ENCODE assay signal across 7 cellular contexts in the genomic region with DNA sequence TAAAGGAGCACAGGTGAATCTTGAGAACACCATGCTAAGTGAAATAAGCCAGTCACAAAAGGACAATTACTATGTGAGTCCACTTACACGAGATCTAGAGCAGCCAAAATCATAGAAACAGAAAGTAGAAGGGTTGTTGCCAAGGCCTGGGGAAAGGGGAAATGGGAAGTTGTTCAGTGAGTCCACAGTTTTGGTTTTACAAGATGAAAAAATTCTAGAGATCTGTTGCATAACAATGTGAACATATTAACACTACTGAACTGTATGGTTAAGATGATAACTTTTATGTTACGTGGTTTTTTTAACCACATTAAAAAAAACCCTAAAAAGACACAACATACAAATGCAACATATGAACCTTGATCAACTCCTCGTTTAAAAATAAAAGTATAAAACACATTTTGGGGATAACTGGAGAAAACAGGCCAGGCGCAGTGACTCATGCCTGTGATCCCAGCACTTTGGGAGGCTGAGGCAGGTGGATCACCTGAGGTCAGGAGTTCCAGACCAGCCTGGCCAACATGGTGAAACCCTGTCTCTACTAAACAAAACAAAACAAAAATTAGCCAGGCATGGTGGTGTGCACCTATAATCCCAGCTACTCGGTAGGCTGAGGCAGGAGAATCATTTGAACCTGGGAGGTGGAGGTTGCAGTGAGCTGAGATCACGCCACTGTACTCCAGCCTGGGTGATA. TPM values are rescaled to one million over a fixed set of nuclear protein-coding genes. Genes with fewer than 3 reads are reported as not detected.
DNase-seq lines count a peak whose midpoint lies in the region; ATAC-seq, FAIRE-seq and TF ChIP-seq lines count a peak whose summit lies in the region.
"Not testable (repeated sequence)": the region's sequence is repeated elsewhere in the genome, so short reads cannot be mapped to it uniquely, and the experiment has no call there.

No MANE protein-coding gene starts in this region.

- H2AFZ ChIP-seq in keratinocyte (ENCODE audit: control insufficient read depth, low read length): not testable (repeated sequence)

- not testable (repeated sequence) for H3K79me2 ChIP-seq in keratinocyte (ENCODE audit: control insufficient read depth, insufficient read depth, low read length)

- peaks cover 78% of the 10 kb centered on the region for H3K36me3 Mint-ChIP-seq in activated CD4-positive, alpha-beta memory T cell treated with anti-CD3 and anti-CD28 coated beads, Interleukin-2, amount 10 ng/mL, durations not matched to agents 7 days and 5 days (ENCODE audit: low read depth)

- not testable (repeated sequence) for H3K27ac ChIP-seq in keratinocyte (ENCODE audit: control insufficient read depth, insufficient read depth, low read length)

- dilution Hi-C loops in keratinocyte (cut with MboI; ENCODE audit: extremely low pct_ligation_motif_present, low sequenced_read_pairs): not testable (repeated sequence)

- H3K9ac ChIP-seq in keratinocyte (ENCODE audit: control insufficient read depth, extremely low read depth, insufficient read depth, low read length): not testable (repeated sequence)

- H3K27me3 ChIP-seq in keratinocyte (ENCODE audit: control insufficient read depth, extremely low read depth, insufficient read depth, low read length): not testable (repeated sequence)

- CTCF ChIA-PET in activated CD4-positive, alpha-beta memory T cell treated with anti-CD3 and anti-CD28 coated beads, Interleukin-2, amount 10 ng/mL, durations not matched to agents 7 days and 5 days (lab: Charles Lee): not testable (repeated sequence)

- peak overlapping the region; percentile 8 for H3K27ac Mint-ChIP-seq in activated CD4-positive, alpha-beta memory T cell treated with anti-CD3 and anti-CD28 coated beads, Interleukin-2, amount 10 ng/mL, durations not matched to agents 7 days and 5 days

- DNase-seq in NAMALWA (ENCODE audit: low spot score): peak; percentile 59
- not testable (repeated sequence) for DNase-seq in activated CD4-positive, alpha-beta memory T cell treated with anti-CD3 and anti-CD28 coated beads, Interleukin-2, amount 10 ng/mL, durations not matched to agents 7 days and 5 days; keratinocyte (ENCODE audit: low read depth, low spot score)

- FAIRE-seq in keratinocyte (lab: Jason Lieb, UNC): peak; percentile 20

- H3K4me1 Mint-ChIP-seq in activated CD4-positive, alpha-beta memory T cell treated with anti-CD3 and anti-CD28 coated beads, Interleukin-2, amount 10 ng/mL, durations not matched to agents 7 days and 5 days: peaks cover 19% of the 10 kb centered on the region

- not testable (repeated sequence) for H3K9me3 ChIP-seq in keratinocyte (ENCODE audit: control insufficient read depth, low read depth, low read length)

- TF ChIP-seq CTCF in keratinocyte (optimal IDR thresholded peaks at IDR 0.05 in 1 of 3, IDR thresholded peaks at IDR 0.05 in 1 of 3, conservative IDR thresholded peaks at IDR 0.05 in 1 of 3; ENCODE audit: extremely low read depth in 1 of 3, insufficient read depth in 2 of 3, low read length in 3 of 3): not testable (repeated sequence)

- H3K36me3 ChIP-seq in keratinocyte (ENCODE audit: control insufficient read depth in 2 of 2, extremely low read depth in 1 of 2, insufficient read depth in 2 of 2, low read length in 2 of 2): peaks cover 15% of the 10 kb centered on the region in 2 experiments

- not testable (repeated sequence) for H3K4me2 ChIP-seq in keratinocyte (ENCODE audit: control insufficient read depth, extremely low read depth, insufficient read depth, low read depth, low read length)

- peak; percentile 91 for ATAC-seq in GM18519 (IDR thresholded peaks at IDR 0.05; ENCODE audit: low FRiP score, unreplicated experiment)
- ATAC-seq in GM19468 (IDR thresholded peaks at IDR 0.05; ENCODE audit: extremely low read depth, unreplicated experiment): peak; percentile 88
- peak; percentile 80 for ATAC-seq in HG02763 (IDR thresholded peaks at IDR 0.05; ENCODE audit: unreplicated experiment)
- peak; percentile 85 for ATAC-seq in HG03280 (IDR thresholded peaks at IDR 0.05; ENCODE audit: unreplicated experiment)

- H3K4me1 ChIP-seq in keratinocyte (ENCODE audit: control insufficient read depth, extremely low read depth, insufficient read depth, low read length): not testable (repeated sequence)

- not testable (repeated sequence) for H3K4me3 ChIP-seq in keratinocyte (ENCODE audit: control insufficient read depth in 2 of 3, extremely low read depth in 1 of 3, insufficient read depth in 2 of 3, low read depth in 1 of 3, low read length in 3 of 3)

- H4K20me1 ChIP-seq in keratinocyte (ENCODE audit: control insufficient read depth, extremely low read depth, insufficient read depth, low read length): not testable (repeated sequence)

- H3K9me3 Mint-ChIP-seq in activated CD4-positive, alpha-beta memory T cell treated with anti-CD3 and anti-CD28 coated beads, Interleukin-2, amount 10 ng/mL, durations not matched to agents 7 days and 5 days: not testable (repeated sequence)

- H3K4me3 Mint-ChIP-seq in activated CD4-positive, alpha-beta memory T cell treated with anti-CD3 and anti-CD28 coated beads, Interleukin-2, amount 10 ng/mL, durations not matched to agents 7 days and 5 days: not testable (repeated sequence)

- POLR2A ChIA-PET in activated CD4-positive, alpha-beta memory T cell treated with anti-CD3 and anti-CD28 coated beads, Interleukin-2, amount 10 ng/mL, durations not matched to agents 7 days and 5 days (lab: Charles Lee): not testable (repeated sequence)

- H3K9me1 ChIP-seq in keratinocyte (ENCODE audit: control insufficient read depth, extremely low read depth, insufficient read depth, low read length): not testable (repeated sequence)

- H3K27me3 Mint-ChIP-seq in activated CD4-positive, alpha-beta memory T cell treated with anti-CD3 and anti-CD28 coated beads, Interleukin-2, amount 10 ng/mL, durations not matched to agents 7 days and 5 days: not testable (repeated sequence)

RNA-seq across cellular contexts. Expression of a gene that starts 43.0 kb away (rescaled TPM):
- 10 to 100 TPM; 29.6 to 30.8 TPM for total RNA-seq in activated CD4-positive, alpha-beta memory T cell treated with anti-CD3 and anti-CD28 coated beads, Interleukin-2, amount 10 ng/mL, durations not matched to agents 7 days and 5 days
- 17.6 to 18.7 TPM (median 18.0 TPM) in 3 replicates for polyA plus RNA-seq in keratinocyte
- 8.4 TPM for polyA plus RNA-seq in keratinocyte (2011; ENCODE audit: low read depth)
- polyA plus RNA-seq in keratinocyte (2011; cell fraction: cytosol; rRNA removed): 12.2 and 13.7 TPM in 2 replicates
- 41.3 and 44.7 TPM in 2 replicates for polyA plus RNA-seq in keratinocyte (2011; cell fraction: nucleus; rRNA removed)
- 15.6 and 23.1 TPM in 2 replicates for polyA plus RNA-seq in keratinocyte (2012; ENCODE audit: low replicate concordance)
- 10.6 to 13.8 TPM (median 13.6 TPM) in 3 replicates for polyA minus RNA-seq in keratinocyte
- 8.6 TPM for polyA minus RNA-seq in keratinocyte (2011; cell fraction: cytosol; rRNA and poly(A)+ RNA removed)
- 8.1 and 11.6 TPM in 2 replicates for polyA minus RNA-seq in keratinocyte (2011; cell fraction: nucleus; rRNA and poly(A)+ RNA removed)

RNA-seq across cellular contexts. Expression of a gene that starts 47.6 kb away (rescaled TPM):
- total RNA-seq in activated CD4-positive, alpha-beta memory T cell treated with anti-CD3 and anti-CD28 coated beads, Interleukin-2, amount 10 ng/mL, durations not matched to agents 7 days and 5 days: 10 to 100 TPM; 51.8 to 53.5 TPM
- polyA plus RNA-seq in keratinocyte: 67.8 to 94.5 TPM (median 90.0 TPM) in 3 replicates
- polyA plus RNA-seq in keratinocyte (2011; ENCODE audit: low read depth): 63.1 TPM
- 63.5 and 91.6 TPM in 2 replicates for polyA plus RNA-seq in keratinocyte (2011; cell fraction: cytosol; rRNA removed)
- 124 and 139 TPM in 2 replicates for polyA plus RNA-seq in keratinocyte (2011; cell fraction: nucleus; rRNA removed)
- 59.4 and 67.4 TPM in 2 replicates for polyA plus RNA-seq in keratinocyte (2012; ENCODE audit: low replicate concordance)
- 36.6 to 53.4 TPM (median 53.0 TPM) in 3 replicates for polyA minus RNA-seq in keratinocyte
- 65.6 TPM for polyA minus RNA-seq in keratinocyte (2011; cell fraction: cytosol; rRNA and poly(A)+ RNA removed)
- polyA minus RNA-seq in keratinocyte (2011; cell fraction: nucleus; rRNA and poly(A)+ RNA removed): 53.6 and 64.5 TPM in 2 replicates

RNA-seq across cellular contexts. Expression of a gene that starts 55.1 kb away (rescaled TPM):
- total RNA-seq in activated CD4-positive, alpha-beta memory T cell treated with anti-CD3 and anti-CD28 coated beads, Interleukin-2, amount 10 ng/mL, durations not matched to agents 7 days and 5 days: 10 to 100 TPM; 23.0 to 23.7 TPM
- polyA plus RNA-seq in keratinocyte: 6.4 to 8.9 TPM (median 7.2 TPM) in 3 replicates
- 4.4 TPM for polyA plus RNA-seq in keratinocyte (2011; ENCODE audit: low read depth)
- 2.5 and 6.1 TPM in 2 replicates for polyA plus RNA-seq in keratinocyte (2011; cell fraction: cytosol; rRNA removed)
- polyA plus RNA-seq in keratinocyte (2011; cell fraction: nucleus; rRNA removed): 5.3 and 5.8 TPM in 2 replicates
- 6.9 and 8.5 TPM in 2 replicates for polyA plus RNA-seq in keratinocyte (2012; ENCODE audit: low replicate concordance)
- polyA minus RNA-seq in keratinocyte: 3.0 to 3.4 TPM (median 3.2 TPM) in 3 replicates
- polyA minus RNA-seq in keratinocyte (2011; cell fraction: cytosol; rRNA and poly(A)+ RNA removed): 16.1 TPM
- polyA minus RNA-seq in keratinocyte (2011; cell fraction: nucleus; rRNA and poly(A)+ RNA removed): 3.8 and 4.3 TPM in 2 replicates
